ENCODE assay signal across 22 cellular contexts in genomic region chrX:12986886-12987285, GRCh38. TPM values are rescaled to one million over a fixed set of nuclear protein-coding genes. Genes with fewer than 3 reads are reported as not detected.
A peak's percentile ranks its signal among the peaks of the same experiment; 100 is the strongest.
DNase-seq lines count a peak whose midpoint lies in the region; ATAC-seq and TF ChIP-seq lines count a peak whose summit lies in the region.
"Had no signal": no experiment of that assay in that cellular context is flagged by ENCODE, and none has a peak within 500 bp of the region (broad histone marks: within the 10 kb centered on the region; RNA-seq: fewer than 3 reads in every experiment).

No MANE protein-coding gene starts in this region.

- H3K4me3 ChIP-seq in GM08714 (ENCODE audit: low read length): 0 out of 2 replicates have a peak overlapping the region, but pooled peaks have one; percentile 6
- H3K4me3 ChIP-seq: coronary artery, SJSA1 had no signal

- peaks cover 71% of the 10 kb centered on the region for H3K4me1 Mint-ChIP-seq in CD4-positive, alpha-beta T cell (ENCODE audit: low read depth)
- H3K4me1 Mint-ChIP-seq in activated T-helper 17 cell treated with anti-CD3 and anti-CD28 coated beads, Interleukin-2, amount 50 U/mL, for 72 hours: peaks cover 32% of the 10 kb centered on the region
- peaks cover 33% of the 10 kb centered on the region for H3K4me1 Mint-ChIP-seq in memory B cell

- H3K9me3 Mint-ChIP-seq in CD4-positive, alpha-beta T cell: peaks cover 6% of the 10 kb centered on the region
- no peaks in the 10 kb centered on the region for H3K9me3 Mint-ChIP-seq in activated T-helper 17 cell treated with anti-CD3 and anti-CD28 coated beads, Interleukin-2, amount 50 U/mL, for 72 hours
- H3K9me3 Mint-ChIP-seq in memory B cell: peaks cover 2% of the 10 kb centered on the region
- H3K9me3 Mint-ChIP-seq: HFFc6 had no signal

- CTCF ChIA-PET in CD4-positive, alpha-beta T cell (lab: Charles Lee): interaction anchor here (1.0 to 3.1 kb wide), 2 partner anchors 40 to 105 kb away, joined by 5 to 19 read pairs; no protein-coding TSS in a partner anchor

- H3K4me3 Mint-ChIP-seq in CD4-positive, alpha-beta T cell: peak overlapping the region; percentile 52
- H3K4me3 Mint-ChIP-seq in activated T-helper 17 cell treated with anti-CD3 and anti-CD28 coated beads, Interleukin-2, amount 50 U/mL, for 72 hours: peak overlapping the region; percentile 79
- H3K4me3 Mint-ChIP-seq in memory B cell: no peak overlapping the region
- H3K4me3 Mint-ChIP-seq: HFFc6 had no signal

- no peaks in the 10 kb centered on the region for H3K27me3 ChIP-seq in CD4-positive, alpha-beta T cell (ENCODE audit: control insufficient read depth, insufficient read depth, low read length)
- H3K27me3 ChIP-seq: SJSA1 had no signal

- no peak for ATAC-seq in CD4-positive, alpha-beta T cell (ENCODE audit: poor library complexity)
- no peak for ATAC-seq in activated T-helper 17 cell treated with anti-CD3 and anti-CD28 coated beads, Interleukin-2, amount 50 U/mL, for 72 hours (replicated peaks)
- ATAC-seq in memory B cell (ENCODE audit: low read depth) (no peak), GM18502 (IDR thresholded peaks at IDR 0.05; ENCODE audit: poor library complexity, unreplicated experiment) (no peak), GM21786 (IDR thresholded peaks at IDR 0.05; ENCODE audit: unreplicated experiment) (no peak)

- no peaks in the 10 kb centered on the region for H3K9me3 ChIP-seq in CD4-positive, alpha-beta T cell (ENCODE audit: control insufficient read depth, low read length)
- H3K9me3 ChIP-seq: SJSA1 had no signal

- no peak for TF ChIP-seq CTCF in CD4-positive, alpha-beta T cell (IDR thresholded peaks at IDR 0.05)

- H3K27ac Mint-ChIP-seq in CD4-positive, alpha-beta T cell: peak overlapping the region; percentile 95
- H3K27ac Mint-ChIP-seq in activated T-helper 17 cell treated with anti-CD3 and anti-CD28 coated beads, Interleukin-2, amount 50 U/mL, for 72 hours: peak overlapping the region; percentile 96
- H3K27ac Mint-ChIP-seq in memory B cell: peak overlapping the region; percentile 64
- H3K27ac Mint-ChIP-seq: HFFc6 had no signal

- H3K27ac ChIP-seq in CD4-positive, alpha-beta T cell (ENCODE audit: low read depth, low read length): peak overlapping the region; percentile 31
- H3K27ac ChIP-seq: C4-2B, coronary artery, HL-60, SJSA1 had no signal

- DNase-seq in CD4-positive, alpha-beta T cell: no peak
- DNase-seq in memory B cell (ENCODE audit: low spot score in 2 of 2) (no peak), CD1c-positive myeloid dendritic cell (ENCODE audit: extremely low spot score) (no peak)
- DNase-seq: activated T-cell treated with anti-CD3 and anti-CD28 coated beads for 4 hours; EL; erythroblast; head of caudate nucleus; HFFc6; Kasumi-1; NCI-H146; NCI-H446; stimulated activated naive CD4-positive, alpha-beta T cell had no signal

- intact Hi-C loops in CD4-positive, alpha-beta T cell (cut with DNase I, micrococcal nuclease): loop anchor here in 1 of 2 experiments (1.0 kb wide), 1 partner anchor 10 kb away; no protein-coding TSS in a partner anchor

- H3K27me3 Mint-ChIP-seq in CD4-positive, alpha-beta T cell: no peaks in the 10 kb centered on the region
- no peaks in the 10 kb centered on the region for H3K27me3 Mint-ChIP-seq in activated T-helper 17 cell treated with anti-CD3 and anti-CD28 coated beads, Interleukin-2, amount 50 U/mL, for 72 hours
- no peaks in the 10 kb centered on the region for H3K27me3 Mint-ChIP-seq in memory B cell

- POLR2A ChIA-PET in CD4-positive, alpha-beta T cell (lab: Charles Lee): interaction anchor here (0.6 to 20.8 kb wide), 7 partner anchors 9 to 183 kb away, joined by 3 to 1205 read pairs (median 29); partner anchors contain the start of gene TMSB4X

- H3K36me3 Mint-ChIP-seq in CD4-positive, alpha-beta T cell (ENCODE audit: low read depth): peaks cover 11% of the 10 kb centered on the region
- peaks cover 7% of the 10 kb centered on the region for H3K36me3 Mint-ChIP-seq in activated T-helper 17 cell treated with anti-CD3 and anti-CD28 coated beads, Interleukin-2, amount 50 U/mL, for 72 hours (ENCODE audit: low read depth)
- H3K36me3 Mint-ChIP-seq in memory B cell: no peaks in the 10 kb centered on the region

RNA-seq across cellular contexts. Expression of gene TMSB4X, which starts 12.0 kb away (rescaled TPM):
- total RNA-seq in CD4-positive, alpha-beta T cell: 1,000 to 10,000 TPM; 2,621 to 2,738 TPM
- total RNA-seq in activated T-helper 17 cell treated with anti-CD3 and anti-CD28 coated beads, Interleukin-2, amount 50 U/mL, for 72 hours: 1,000 to 10,000 TPM; 6,631 to 7,873 TPM

RNA-seq across cellular contexts. Expression of gene FAM9C, which starts 57.5 kb away (rescaled TPM):
- total RNA-seq in CD4-positive, alpha-beta T cell: not detected
- total RNA-seq in activated T-helper 17 cell treated with anti-CD3 and anti-CD28 coated beads, Interleukin-2, amount 50 U/mL, for 72 hours: under 1 TPM in 1 of 2 donors, not detected in 1; 0.21 TPM
- total RNA-seq: HFFc6, mononuclear cell, osteocyte, SJSA1 had no signal
